36 cellular contexts compared by ENCODE assay signal in genomic region chr7:15498465-15498864, GRCh38.
"Had no signal": no experiment of that assay in that cellular context is flagged by ENCODE, and none has a peak within 500 bp of the region (broad histone marks: within the 10 kb centered on the region; RNA-seq: fewer than 3 reads in every experiment).

No MANE protein-coding gene starts in this region.

- H3K27ac Mint-ChIP-seq: activated CD4-positive, alpha-beta memory T cell treated with anti-CD3 and anti-CD28 coated beads, Interleukin-2, amount 10 ng/mL, durations not matched to agents 7 days and 5 days; activated CD4-positive, alpha-beta T cell treated with anti-CD3 and anti-CD28 coated beads for 36 hours; activated CD4-positive, alpha-beta T cell treated with anti-CD3 and anti-CD28 coated beads, Interleukin-2, amount 10 ng/mL, durations not matched to agents 7 days and 5 days; activated CD8-positive, alpha-beta memory T cell treated with anti-CD3 and anti-CD28 coated beads, Interleukin-2, amount 10 ng/mL, durations not matched to agents 7 days and 5 days; activated CD8-positive, alpha-beta T cell treated with anti-CD3 and anti-CD28 coated beads, Interleukin-2, amount 10 ng/mL, durations not matched to agents 7 days and 5 days; activated naive CD4-positive, alpha-beta T cell treated with anti-CD3 and anti-CD28 coated beads for 36 hours; activated naive CD4-positive, alpha-beta T cell treated with anti-CD3 and anti-CD28 coated beads, Interleukin-2, amount 50 U/mL, for 72 hours; activated naive CD8-positive, alpha-beta T cell treated with anti-CD3 and anti-CD28 coated beads for 36 hours; activated T-cell treated with anti-CD3 and anti-CD28 coated beads, Interleukin-2, amount 50 U/mL, for 24 hours; T-helper 1 cell treated with Interleukin-12 subunit alpha and Interleukin-12 subunit beta and Interleukin-4 antibody, amounts not matched to agents 30 μg/mL and 1 μg/mL, for 36 hours; T-helper 2 cell treated with Interferon-gamma antibody and Interleukin-4, amounts not matched to agents 5 μg/mL and 100 μg/mL, for 36 hours had no signal

- H3K27me3 ChIP-seq: adrenal gland, body of pancreas, brain microvascular endothelial cell, breast epithelium had no signal

- ATAC-seq: activated CD4-positive, alpha-beta T cell treated with anti-CD3 and anti-CD28 coated beads for 36 hours; activated CD4-positive, CD25-positive, alpha-beta regulatory T cell treated with anti-CD3 and anti-CD28 coated beads, Interleukin-2, amount 50 U/mL, for 24 hours; activated CD8-positive, alpha-beta memory T cell treated with anti-CD3 and anti-CD28 coated beads, Interleukin-2, amount 10 ng/mL, durations not matched to agents 7 days and 5 days; activated CD8-positive, alpha-beta T cell treated with anti-CD3 and anti-CD28 coated beads, Interleukin-2, amount 10 ng/mL, durations not matched to agents 7 days and 5 days; activated naive CD4-positive, alpha-beta T cell treated with anti-CD3 and anti-CD28 coated beads, Interleukin-2, amount 50 U/mL, for 72 hours; body of pancreas had no signal

- H3K9me3 Mint-ChIP-seq: activated CD4-positive, alpha-beta T cell treated with anti-CD3 and anti-CD28 coated beads, Interleukin-2, amount 10 ng/mL, durations not matched to agents 7 days and 5 days; activated naive CD8-positive, alpha-beta T cell treated with anti-CD3 and anti-CD28 coated beads for 36 hours; activated T-cell treated with anti-CD3 and anti-CD28 coated beads, Interleukin-2, amount 50 U/mL, for 24 hours had no signal

- FAIRE-seq: astrocyte, colon, TTC549 had no signal

- H3K36me3 Mint-ChIP-seq: activated CD8-positive, alpha-beta memory T cell treated with anti-CD3 and anti-CD28 coated beads, Interleukin-2, amount 10 ng/mL, durations not matched to agents 7 days and 5 days; activated naive CD4-positive, alpha-beta T cell treated with anti-CD3 and anti-CD28 coated beads, Interleukin-2, amount 50 U/mL, for 72 hours; activated naive CD8-positive, alpha-beta T cell treated with anti-CD3 and anti-CD28 coated beads for 36 hours had no signal

- H3K4me3 ChIP-seq: adrenal gland, body of pancreas, breast epithelium had no signal

- H3K4me1 Mint-ChIP-seq: activated CD4-positive, alpha-beta memory T cell treated with anti-CD3 and anti-CD28 coated beads, Interleukin-2, amount 10 ng/mL, durations not matched to agents 7 days and 5 days; activated CD4-positive, alpha-beta T cell treated with anti-CD3 and anti-CD28 coated beads for 36 hours; activated CD4-positive, alpha-beta T cell treated with anti-CD3 and anti-CD28 coated beads, Interleukin-2, amount 10 ng/mL, durations not matched to agents 7 days and 5 days; activated CD8-positive, alpha-beta memory T cell treated with anti-CD3 and anti-CD28 coated beads, Interleukin-2, amount 10 ng/mL, durations not matched to agents 7 days and 5 days; activated naive CD8-positive, alpha-beta T cell treated with anti-CD3 and anti-CD28 coated beads for 36 hours had no signal

- H3K9me3 ChIP-seq: adrenal gland, body of pancreas, breast epithelium had no signal

- H3K27ac ChIP-seq: adrenal gland, body of pancreas, brain microvascular endothelial cell, breast epithelium, VCaP had no signal

- H3K36me3 ChIP-seq: adrenal gland, brain microvascular endothelial cell, breast epithelium had no signal

- DNase-seq: activated CD4-positive, alpha-beta memory T cell treated with anti-CD3 and anti-CD28 coated beads, Interleukin-2, amount 10 ng/mL, durations not matched to agents 7 days and 5 days; activated CD4-positive, alpha-beta T cell treated with anti-CD3 and anti-CD28 coated beads for 1 hour; activated CD4-positive, alpha-beta T cell treated with anti-CD3 and anti-CD28 coated beads for 36 hours; activated CD4-positive, alpha-beta T cell treated with anti-CD3 and anti-CD28 coated beads for 48 hours; activated CD4-positive, alpha-beta T cell treated with anti-CD3 and anti-CD28 coated beads, Interleukin-2, amount 10 ng/mL, durations not matched to agents 7 days and 5 days; activated CD4-positive, alpha-beta T cell treated with anti-CD3 and anti-CD28 coated beads, Interleukin-2, amount 50 U/mL, for 48 hours; activated CD4-positive, CD25-positive, alpha-beta regulatory T cell; activated CD8-positive, alpha-beta memory T cell treated with anti-CD3 and anti-CD28 coated beads for 24 hours; activated CD8-positive, alpha-beta memory T cell treated with anti-CD3 and anti-CD28 coated beads, Interleukin-2, amount 10 ng/mL, durations not matched to agents 7 days and 5 days; activated CD8-positive, alpha-beta memory T cell treated with anti-CD3 and anti-CD28 coated beads, Interleukin-2, amount 50 U/mL, for 48 hours; activated CD8-positive, alpha-beta T cell treated with anti-CD3 and anti-CD28 coated beads, Interleukin-2, amount 10 ng/mL, durations not matched to agents 7 days and 5 days; activated effector memory CD4-positive, alpha-beta T cell treated with anti-CD3 and anti-CD28 coated beads, Interleukin-2, amount 50 U/mL, for 16 hours; activated gamma-delta T cell treated with Interleukin-2 at 50 U/mL for 16 hours; activated naive CD4-positive, alpha-beta T cell; activated naive CD4-positive, alpha-beta T cell treated with anti-CD3 and anti-CD28 coated beads for 36 hours; activated naive CD4-positive, alpha-beta T cell treated with anti-CD3 and anti-CD28 coated beads, Interleukin-2, amount 50 U/mL, for 16 hours; activated naive CD8-positive, alpha-beta T cell treated with anti-CD3 and anti-CD28 coated beads for 36 hours; activated T-cell treated with anti-CD3 and anti-CD28 coated beads, Interleukin-2, amount 50 U/mL, for 24 hours; activated T-cell treated with anti-CD3 and anti-CD28 coated beads, Interleukin-2, amount 50 U/mL, for 48 hours; adrenal gland; amniotic stem cell; aorta; body of pancreas; brain microvascular endothelial cell; central memory CD4-positive, alpha-beta T cell; T-helper 2 cell; T-helper 9 cell had no signal

- H3K4me1 ChIP-seq: adrenal gland, body of pancreas, breast epithelium had no signal

- H3K27me3 Mint-ChIP-seq: activated CD4-positive, alpha-beta memory T cell treated with anti-CD3 and anti-CD28 coated beads, Interleukin-2, amount 10 ng/mL, durations not matched to agents 7 days and 5 days; activated CD4-positive, alpha-beta T cell treated with anti-CD3 and anti-CD28 coated beads for 36 hours; activated CD4-positive, alpha-beta T cell treated with anti-CD3 and anti-CD28 coated beads, Interleukin-2, amount 10 ng/mL, durations not matched to agents 7 days and 5 days; activated CD8-positive, alpha-beta memory T cell treated with anti-CD3 and anti-CD28 coated beads, Interleukin-2, amount 10 ng/mL, durations not matched to agents 7 days and 5 days; activated naive CD8-positive, alpha-beta T cell treated with anti-CD3 and anti-CD28 coated beads for 36 hours; activated T-cell treated with anti-CD3 and anti-CD28 coated beads, Interleukin-2, amount 50 U/mL, for 24 hours had no signal

- H3K4me3 Mint-ChIP-seq: activated CD4-positive, alpha-beta memory T cell treated with anti-CD3 and anti-CD28 coated beads, Interleukin-2, amount 10 ng/mL, durations not matched to agents 7 days and 5 days; activated CD4-positive, alpha-beta T cell treated with anti-CD3 and anti-CD28 coated beads for 36 hours; activated CD4-positive, alpha-beta T cell treated with anti-CD3 and anti-CD28 coated beads, Interleukin-2, amount 10 ng/mL, durations not matched to agents 7 days and 5 days; activated CD8-positive, alpha-beta memory T cell treated with anti-CD3 and anti-CD28 coated beads, Interleukin-2, amount 10 ng/mL, durations not matched to agents 7 days and 5 days; activated CD8-positive, alpha-beta T cell treated with anti-CD3 and anti-CD28 coated beads, Interleukin-2, amount 10 ng/mL, durations not matched to agents 7 days and 5 days; activated naive CD4-positive, alpha-beta T cell treated with anti-CD3 and anti-CD28 coated beads for 36 hours; activated naive CD8-positive, alpha-beta T cell treated with anti-CD3 and anti-CD28 coated beads for 36 hours; activated T-cell treated with anti-CD3 and anti-CD28 coated beads, Interleukin-2, amount 50 U/mL, for 24 hours; T-helper 1 cell treated with Interleukin-12 subunit alpha and Interleukin-12 subunit beta and Interleukin-4 antibody, amounts not matched to agents 30 μg/mL and 1 μg/mL, for 36 hours; T-helper 2 cell treated with Interferon-gamma antibody and Interleukin-4, amounts not matched to agents 5 μg/mL and 100 μg/mL, for 36 hours had no signal
